13 cellular contexts compared by ENCODE assay signal in the genomic region with DNA sequence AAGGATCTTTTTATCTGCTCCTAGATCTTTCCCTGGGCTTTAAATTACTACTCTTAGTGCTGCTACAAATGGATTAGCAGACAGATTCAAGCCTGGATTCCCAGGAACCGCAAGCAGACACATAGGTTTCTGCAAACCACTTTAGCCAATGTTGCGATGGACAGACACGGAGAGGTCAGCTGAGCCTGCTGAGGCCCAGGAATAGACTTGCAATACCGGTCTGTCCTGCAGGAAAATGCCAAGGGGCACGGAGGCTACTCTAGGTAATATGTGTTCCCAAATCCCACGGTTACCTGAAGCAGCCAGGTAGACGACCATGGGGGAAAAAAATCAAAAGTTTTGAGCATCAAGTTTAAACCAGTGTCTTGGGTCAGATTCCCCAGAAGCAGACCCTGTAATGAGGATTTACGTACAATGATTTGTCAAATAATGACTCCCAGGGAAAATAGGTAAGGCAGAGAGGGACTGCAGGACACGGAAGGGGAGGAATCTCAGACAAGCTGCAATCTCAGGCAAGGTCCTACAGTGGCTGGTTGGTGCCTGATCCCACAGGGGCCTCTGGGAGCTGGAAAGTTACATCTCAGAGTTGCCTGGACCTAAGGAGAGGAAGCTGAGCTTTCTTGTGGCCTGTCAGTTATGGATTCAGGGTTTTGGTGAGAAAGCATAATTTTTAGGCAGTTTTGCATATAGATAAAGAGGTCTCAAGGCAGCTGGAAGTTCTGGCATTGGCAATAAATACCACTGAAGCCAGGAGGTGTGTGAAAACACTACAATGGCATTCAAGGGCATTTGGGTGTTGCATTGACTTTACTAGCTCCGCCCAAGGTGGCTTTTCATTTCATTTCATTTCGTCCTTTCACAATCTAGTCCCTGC. TPM values are rescaled to one million over a fixed set of nuclear protein-coding genes. Genes with fewer than 3 reads are reported as not detected.
DNase-seq lines count a peak whose midpoint lies in the region; ATAC-seq and TF ChIP-seq lines count a peak whose summit lies in the region.
"Had no signal": no experiment of that assay in that cellular context is flagged by ENCODE, and none has a peak within 500 bp of the region (broad histone marks: within the 10 kb centered on the region; RNA-seq: fewer than 3 reads in every experiment).

No MANE protein-coding gene starts in this region.

- H3K36me3 ChIP-seq in lower lobe of right lung, result no peaks in the 10 kb centered on the region
- H3K36me3 ChIP-seq: SJCRH30, WERI-Rb-1 had no signal

- H3K27ac Mint-ChIP-seq in MCF 10A (ENCODE audit: low read depth, unreplicated experiment), result no peak overlapping the region
- H3K27ac Mint-ChIP-seq in WTC11, result no peak overlapping the region
- H3K27ac Mint-ChIP-seq in activated CD4-positive, alpha-beta memory T cell treated with anti-CD3 and anti-CD28 coated beads for 36 hours, result no peak overlapping the region
- H3K27ac Mint-ChIP-seq in stimulated activated effector memory CD8-positive, alpha-beta T cell treated with anti-CD3 and anti-CD28 coated beads, Interleukin-12 subunit alpha, Interleukin-12 subunit beta, amount 100 ng/mL, for 72 hours, result no peak overlapping the region
- H3K27ac Mint-ChIP-seq: activated naive CD4-positive, alpha-beta T cell treated with anti-CD3 and anti-CD28 coated beads, Interleukin-2, amount 10 ng/mL, durations not matched to agents 7 days and 5 days had no signal

- in situ Hi-C loops in T47D (cut with HindIII; ENCODE audit: low pct_unique_long_range_greater_than_20kb, low sequenced_read_pairs), result no loop called here

- no peak overlapping the region for H3K27ac ChIP-seq in lower lobe of right lung
- H3K27ac ChIP-seq: SJCRH30, WERI-Rb-1 had no signal

- intact Hi-C loops in MCF 10A (cut with micrococcal nuclease) (loop anchor here (1.0 kb wide), 2 partner anchors 59 to 242 kb away; no protein-coding TSS in a partner anchor), lower lobe of right lung (cut with DNase I) (no loop called here)
- intact Hi-C loops in activated CD4-positive, alpha-beta memory T cell treated with anti-CD3 and anti-CD28 coated beads for 36 hours (cut with micrococcal nuclease), result loop anchor here (1.0 to 5.0 kb wide), 4 partner anchors 59 to 1053 kb away; no protein-coding TSS in a partner anchor

- H3K4me3 Mint-ChIP-seq in MCF 10A (ENCODE audit: unreplicated experiment) (no peak overlapping the region), WTC11 (no peak overlapping the region)
- H3K4me3 Mint-ChIP-seq in activated CD4-positive, alpha-beta memory T cell treated with anti-CD3 and anti-CD28 coated beads for 36 hours, result no peak overlapping the region
- no peak overlapping the region for H3K4me3 Mint-ChIP-seq in stimulated activated effector memory CD8-positive, alpha-beta T cell treated with anti-CD3 and anti-CD28 coated beads, Interleukin-12 subunit alpha, Interleukin-12 subunit beta, amount 100 ng/mL, for 72 hours
- H3K4me3 Mint-ChIP-seq: activated naive CD4-positive, alpha-beta T cell treated with anti-CD3 and anti-CD28 coated beads, Interleukin-2, amount 10 ng/mL, durations not matched to agents 7 days and 5 days; central memory CD8-positive, alpha-beta T cell had no signal

- CTCF ChIA-PET in MCF 10A (lab: Yijun Ruan, JAX) (interaction anchor here (0.6 to 4.6 kb wide), 56 partner anchors 10 to 1479 kb away, joined by 3 to 75 read pairs (median 4); partner anchors contain the start of genes OTOR and SNRPB2), WTC11 (lab: Charles Lee) (interaction anchor here (0.6 to 2.6 kb wide), 16 partner anchors 11 to 560 kb away, joined by 3 to 14 read pairs (median 4); partner anchors contain the start of genes OTOR and SNRPB2)
- CTCF ChIA-PET in activated CD4-positive, alpha-beta memory T cell treated with anti-CD3 and anti-CD28 coated beads for 36 hours (lab: Charles Lee), result interaction anchor here (0.6 to 3.1 kb wide), 15 partner anchors 9 to 1051 kb away, joined by 3 to 35 read pairs (median 3); no protein-coding TSS in a partner anchor

- no peaks in the 10 kb centered on the region for H3K9me3 ChIP-seq in lower lobe of right lung
- H3K9me3 ChIP-seq: SJCRH30 had no signal

- DNase-seq in T47D (ENCODE audit: low read depth in 1 of 2, low spot score in 1 of 2), result peak; percentile 43 to 94
- no peak for DNase-seq in MCF 10A (ENCODE audit: unreplicated experiment)
- peak; percentile 12 for DNase-seq in WTC11 (ENCODE audit: low spot score)
- no peak for DNase-seq in lower lobe of right lung
- no peak for DNase-seq in NCI-H1694 (lab: John Stamatoyannopoulos, UW)
- DNase-seq in activated CD4-positive, alpha-beta memory T cell treated with anti-CD3 and anti-CD28 coated beads for 36 hours, result no peak
- DNase-seq in stimulated activated effector memory CD8-positive, alpha-beta T cell treated with anti-CD3 and anti-CD28 coated beads, Interleukin-12 subunit alpha, Interleukin-12 subunit beta, amount 100 ng/mL, for 72 hours (ENCODE audit: low spot score in 2 of 2), result no peak
- no peak for DNase-seq in nucleus accumbens (lab: John Stamatoyannopoulos, UW)

- H3K9me3 Mint-ChIP-seq in MCF 10A (ENCODE audit: unreplicated experiment) (no peaks in the 10 kb centered on the region), WTC11 (peaks cover 32% of the 10 kb centered on the region)
- H3K9me3 Mint-ChIP-seq in activated CD4-positive, alpha-beta memory T cell treated with anti-CD3 and anti-CD28 coated beads for 36 hours, result no peaks in the 10 kb centered on the region
- no peaks in the 10 kb centered on the region for H3K9me3 Mint-ChIP-seq in stimulated activated effector memory CD8-positive, alpha-beta T cell treated with anti-CD3 and anti-CD28 coated beads, Interleukin-12 subunit alpha, Interleukin-12 subunit beta, amount 100 ng/mL, for 72 hours
- H3K9me3 Mint-ChIP-seq: central memory CD8-positive, alpha-beta T cell had no signal

- POLR2A ChIA-PET in MCF 10A (lab: Yijun Ruan, JAX) (interaction anchor here (0.6 to 1.2 kb wide), 3 partner anchors 13 to 993 kb away, joined by 3 to 4 read pairs (median 3); partner anchors contain the start of gene OTOR), WTC11 (lab: Charles Lee) (interaction anchor here (1.1 kb wide), 1 partner anchor 12 kb away, joined by 3 read pairs; the partner anchor contains the start of gene OTOR)
- POLR2A ChIA-PET in activated CD4-positive, alpha-beta memory T cell treated with anti-CD3 and anti-CD28 coated beads for 36 hours (lab: Charles Lee), result no interaction called here

- BruUV-seq in MCF 10A (replicated peaks; lab: Mats Ljungman, UMichigan), result no TSS peak

- TF ChIP-seq CTCF in MCF 10A (IDR thresholded peaks at IDR 0.05; ENCODE audit: unreplicated experiment), result no peak
- no peak for TF ChIP-seq CTCF in WTC11 (IDR thresholded peaks at IDR 0.05)
- no peak for TF ChIP-seq CTCF in lower lobe of right lung (IDR thresholded peaks at IDR 0.05)

- H3K27me3 Mint-ChIP-seq in MCF 10A (ENCODE audit: insufficient read depth, unreplicated experiment), result peaks cover 22% of the 10 kb centered on the region
- H3K27me3 Mint-ChIP-seq in WTC11 (ENCODE audit: low read depth), result peaks cover 6% of the 10 kb centered on the region; the same call in 1 of the 2 replicates
- peaks cover 8% of the 10 kb centered on the region for H3K27me3 Mint-ChIP-seq in activated CD4-positive, alpha-beta memory T cell treated with anti-CD3 and anti-CD28 coated beads for 36 hours

- peaks cover 7% of the 10 kb centered on the region for H3K4me1 ChIP-seq in lower lobe of right lung
- H3K4me1 ChIP-seq: SJCRH30 had no signal

- ATAC-seq in WTC11 (peak; percentile 46), lower lobe of right lung (peak; percentile 60 to 76)
- no peak for ATAC-seq in stimulated activated effector memory CD8-positive, alpha-beta T cell treated with anti-CD3 and anti-CD28 coated beads, Interleukin-12 subunit alpha, Interleukin-12 subunit beta, amount 100 ng/mL, for 72 hours

- no peaks in the 10 kb centered on the region for H3K27me3 ChIP-seq in lower lobe of right lung (ENCODE audit: low read depth)
- H3K27me3 ChIP-seq: SJCRH30 had no signal

- no peaks in the 10 kb centered on the region for H3K4me1 Mint-ChIP-seq in MCF 10A (ENCODE audit: insufficient read depth, unreplicated experiment)
- H3K4me1 Mint-ChIP-seq in WTC11, result peaks cover 29% of the 10 kb centered on the region
- peaks cover 4% of the 10 kb centered on the region for H3K4me1 Mint-ChIP-seq in activated CD4-positive, alpha-beta memory T cell treated with anti-CD3 and anti-CD28 coated beads for 36 hours (ENCODE audit: low read depth)
- H3K4me1 Mint-ChIP-seq in stimulated activated effector memory CD8-positive, alpha-beta T cell treated with anti-CD3 and anti-CD28 coated beads, Interleukin-12 subunit alpha, Interleukin-12 subunit beta, amount 100 ng/mL, for 72 hours, result no peaks in the 10 kb centered on the region
- H3K4me1 Mint-ChIP-seq: activated naive CD4-positive, alpha-beta T cell treated with anti-CD3 and anti-CD28 coated beads, Interleukin-2, amount 10 ng/mL, durations not matched to agents 7 days and 5 days; central memory CD8-positive, alpha-beta T cell had no signal

- no peak overlapping the region for H3K4me3 ChIP-seq in lower lobe of right lung
- H3K4me3 ChIP-seq: K562, SJCRH30 had no signal

- H3K36me3 Mint-ChIP-seq in MCF 10A (ENCODE audit: insufficient read depth, unreplicated experiment) (no peaks in the 10 kb centered on the region), WTC11 (peaks cover 16% of the 10 kb centered on the region)
- no peaks in the 10 kb centered on the region for H3K36me3 Mint-ChIP-seq in activated CD4-positive, alpha-beta memory T cell treated with anti-CD3 and anti-CD28 coated beads for 36 hours
- no peaks in the 10 kb centered on the region for H3K36me3 Mint-ChIP-seq in stimulated activated effector memory CD8-positive, alpha-beta T cell treated with anti-CD3 and anti-CD28 coated beads, Interleukin-12 subunit alpha, Interleukin-12 subunit beta, amount 100 ng/mL, for 72 hours
- H3K36me3 Mint-ChIP-seq: activated naive CD4-positive, alpha-beta T cell treated with anti-CD3 and anti-CD28 coated beads, Interleukin-2, amount 10 ng/mL, durations not matched to agents 7 days and 5 days had no signal

TF ChIP-seq in WTC11, 78 proteins besides CTCF, POLR2A, EP300 and RAD21 (continues in another document):
- TF ChIP-seq ATF1 (CRISPR knock-in tag; IDR thresholded peaks at IDR 0.05), result no peak
- TF ChIP-seq, protein P1, sequence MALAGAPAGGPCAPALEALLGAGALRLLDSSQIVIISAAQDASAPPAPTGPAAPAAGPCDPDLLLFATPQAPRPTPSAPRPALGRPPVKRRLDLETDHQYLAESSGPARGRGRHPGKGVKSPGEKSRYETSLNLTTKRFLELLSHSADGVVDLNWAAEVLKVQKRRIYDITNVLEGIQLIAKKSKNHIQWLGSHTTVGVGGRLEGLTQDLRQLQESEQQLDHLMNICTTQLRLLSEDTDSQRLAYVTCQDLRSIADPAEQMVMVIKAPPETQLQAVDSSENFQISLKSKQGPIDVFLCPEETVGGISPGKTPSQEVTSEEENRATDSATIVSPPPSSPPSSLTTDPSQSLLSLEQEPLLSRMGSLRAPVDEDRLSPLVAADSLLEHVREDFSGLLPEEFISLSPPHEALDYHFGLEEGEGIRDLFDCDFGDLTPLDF (CRISPR knock-in tag; IDR thresholded peaks at IDR 0.05), result no peak

RNA-seq across cellular contexts. Expression of gene OTOR, which starts 12.5 kb away (rescaled TPM):
- total RNA-seq in MCF 10A (2022) (not detected in 2 replicates), WTC11 (2021) (not detected in 3 replicates), lower lobe of right lung (not detected)
- not detected for total RNA-seq in activated CD4-positive, alpha-beta memory T cell treated with anti-CD3 and anti-CD28 coated beads for 36 hours
- total RNA-seq: K562, SJCRH30 had no signal

RNA-seq across cellular contexts. Expression of gene SNRPB2, which starts 30.8 kb away (rescaled TPM):
- total RNA-seq in MCF 10A (2022), result 57.7 and 74.3 TPM in 2 replicates
- total RNA-seq in WTC11 (2021), result 76.0 to 88.3 TPM (median 76.5 TPM) in 3 replicates
- 44.6 TPM for total RNA-seq in lower lobe of right lung
- 100 to 1,000 TPM; 109 to 110 TPM for total RNA-seq in activated CD4-positive, alpha-beta memory T cell treated with anti-CD3 and anti-CD28 coated beads for 36 hours

Comparison
In these comparisons a context has a peak if more than half of its experiments do, and no peak if none do; other contexts are left out.
1. DNase-seq: peak in T47D (2 of 2) and WTC11 (single experiment); none in MCF 10A (single experiment), lower lobe of right lung (single experiment), NCI-H1694 (single experiment), activated CD4-positive, alpha-beta memory T cell treated with anti-CD3 and anti-CD28 coated beads for 36 hours (single experiment), stimulated activated effector memory CD8-positive, alpha-beta T cell treated with anti-CD3 and anti-CD28 coated beads, Interleukin-12 subunit alpha, Interleukin-12 subunit beta, amount 100 ng/mL, for 72 hours (0 of 2) and nucleus accumbens (0 of 56).